In the genomic region with DNA sequence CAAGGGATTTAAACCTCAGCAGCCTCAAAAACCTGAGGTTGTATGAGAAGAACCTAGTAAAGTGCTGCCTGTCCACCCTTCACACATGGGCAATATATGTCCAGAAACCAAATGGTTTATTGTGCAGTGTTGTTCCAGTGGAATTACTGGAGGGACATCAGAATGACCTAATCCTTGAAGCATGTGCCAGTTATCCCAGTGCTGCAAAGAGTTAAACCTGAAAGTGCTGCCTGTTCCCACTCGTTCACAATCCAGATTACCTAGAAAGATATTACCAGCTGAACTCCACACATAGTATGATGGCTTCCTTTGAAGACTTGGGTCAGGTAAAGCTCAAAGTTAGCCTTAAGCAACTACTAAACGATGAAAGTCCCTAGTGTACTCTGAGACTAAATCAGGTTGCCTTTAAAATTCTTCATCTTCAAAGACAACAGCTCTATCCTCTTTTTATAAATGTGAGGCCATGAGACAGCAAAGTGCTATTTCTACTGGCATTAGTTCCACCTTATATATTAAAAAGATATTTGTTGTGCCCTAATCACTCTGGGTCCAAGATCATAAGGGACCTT, we compare ENCODE assay signal across 12 cellular contexts.
A peak's percentile ranks its signal among the peaks of the same experiment; 100 is the strongest.
DNase-seq lines count a peak whose midpoint lies in the region; ATAC-seq, FAIRE-seq and TF ChIP-seq lines count a peak whose summit lies in the region.
"Had no signal": no experiment of that assay in that cellular context is flagged by ENCODE, and none has a peak within 500 bp of the region (broad histone marks: within the 10 kb centered on the region; RNA-seq: fewer than 3 reads in every experiment).

No MANE protein-coding gene starts in this region.

- no peak for DNase-seq in CD4-positive, alpha-beta T cell
- peak; percentile 46 for DNase-seq in HCEC 1CT
- peak; percentile 54 for DNase-seq in mesenchymal stem cell
- no peak for DNase-seq in activated T-helper 1 cell treated with anti-CD3 and anti-CD28 coated beads, Interleukin-12 subunit alpha, Interleukin-12 subunit beta, Interleukin-2, Interleukin-4 antibody, amounts not matched to agents 30 ng/mL and 10 ng/mL and 1 ng/mL, durations not matched to agents 14 hours and 24 hours and 36 hours (ENCODE audit: low spot score)
- DNase-seq in upper lobe of left lung, result no peak
- no peak for DNase-seq in T-helper 9 cell
- DNase-seq: effector memory CD4-positive, alpha-beta T cell; NCI-H1694 had no signal

- H2BK5ac ChIP-seq in mesenchymal stem cell (ENCODE audit: low read depth, low read length, poor library complexity, severe bottlenecking), result no peak overlapping the region

- WGBS in mesenchymal stem cell, result 10% methylated on average over 2 of the region's 2 CpGs
- WGBS in upper lobe of left lung, 2 donors, result 43 to 56% methylated on average over 2 of the region's 2 CpGs

- TF ChIP-seq EP300 in upper lobe of left lung (IDR thresholded peaks at IDR 0.05), result no peak

- peaks cover 26% of the 10 kb centered on the region for H3K36me3 Mint-ChIP-seq in CD4-positive, alpha-beta T cell (ENCODE audit: low read depth)
- peaks cover 12% of the 10 kb centered on the region for H3K36me3 Mint-ChIP-seq in activated T-helper 1 cell treated with anti-CD3 and anti-CD28 coated beads, Interleukin-12 subunit alpha, Interleukin-12 subunit beta, Interleukin-2, Interleukin-4 antibody, amounts not matched to agents 30 ng/mL and 10 ng/mL and 1 ng/mL, durations not matched to agents 14 hours and 24 hours and 36 hours (ENCODE audit: low read depth)

- no peak for TF ChIP-seq CTCF in CD4-positive, alpha-beta T cell (IDR thresholded peaks at IDR 0.05)
- no peak for TF ChIP-seq CTCF in upper lobe of left lung (IDR thresholded peaks at IDR 0.05)

- intact Hi-C loops in CD4-positive, alpha-beta T cell (cut with DNase I, micrococcal nuclease), result no loop called here
- intact Hi-C loops in activated T-helper 1 cell treated with anti-CD3 and anti-CD28 coated beads, Interleukin-12 subunit alpha, Interleukin-12 subunit beta, Interleukin-2, Interleukin-4 antibody, amounts not matched to agents 30 ng/mL and 10 ng/mL and 1 ng/mL, durations not matched to agents 14 hours and 24 hours and 36 hours (cut with micrococcal nuclease), result no loop called here

- no peaks in the 10 kb centered on the region for H3K9me3 ChIP-seq in CD4-positive, alpha-beta T cell (ENCODE audit: control insufficient read depth, low read length)
- H3K9me3 ChIP-seq in mesenchymal stem cell (ENCODE audit: control insufficient read depth, low read length) (no peaks in the 10 kb centered on the region), upper lobe of left lung (no peaks in the 10 kb centered on the region)
- H3K9me3 ChIP-seq: prostate gland had no signal

- FAIRE-seq in TTC549 (lab: Jason Lieb, UNC), result peak; percentile 28

- no peak overlapping the region for H3K4me2 ChIP-seq in mesenchymal stem cell (ENCODE audit: low read length, poor library complexity, severe bottlenecking)

- H2AK5ac ChIP-seq in mesenchymal stem cell (ENCODE audit: low read length, severe bottlenecking), result no peak overlapping the region

- H2BK12ac ChIP-seq in mesenchymal stem cell (ENCODE audit: low read length in 2 of 2), result peak overlapping the region; percentile 15 to 75

- peaks cover 5% of the 10 kb centered on the region for H3K4me1 ChIP-seq in mesenchymal stem cell (ENCODE audit: control insufficient read depth, insufficient read depth, low read depth, low read length)
- peaks cover 10 to 28% (median 16%) of the 10 kb centered on the region in 4 donors for H3K4me1 ChIP-seq in upper lobe of left lung
- H3K4me1 ChIP-seq: prostate gland had no signal

- no peak overlapping the region for H2BK15ac ChIP-seq in mesenchymal stem cell (ENCODE audit: low read depth, poor library complexity, severe bottlenecking)

- H3K4ac ChIP-seq in mesenchymal stem cell (ENCODE audit: low read depth in 1 of 2, low read length in 2 of 2), result peak overlapping the region in 1 of 2 experiments; percentile 64

- no peak overlapping the region for H3K4me3 ChIP-seq in mesenchymal stem cell (ENCODE audit: insufficient read depth in 1 of 2, low read depth in 1 of 2, low read length in 2 of 2)
- no peak overlapping the region for H3K4me3 ChIP-seq in upper lobe of left lung
- H3K4me3 ChIP-seq: prostate gland had no signal

- H3K27ac Mint-ChIP-seq in CD4-positive, alpha-beta T cell, result peak overlapping the region; percentile 18
- H3K27ac Mint-ChIP-seq in activated T-helper 1 cell treated with anti-CD3 and anti-CD28 coated beads, Interleukin-12 subunit alpha, Interleukin-12 subunit beta, Interleukin-2, Interleukin-4 antibody, amounts not matched to agents 30 ng/mL and 10 ng/mL and 1 ng/mL, durations not matched to agents 14 hours and 24 hours and 36 hours, result no peak overlapping the region
- H3K27ac Mint-ChIP-seq: T-helper 1 cell treated with Interleukin-12 subunit alpha and Interleukin-12 subunit beta and Interleukin-4 antibody, amounts not matched to agents 30 μg/mL and 1 μg/mL, for 36 hours had no signal

- CTCF ChIA-PET in CD4-positive, alpha-beta T cell (lab: Charles Lee), result no interaction called here

- TF ChIP-seq POLR2A in upper lobe of left lung (IDR thresholded peaks at IDR 0.05), result no peak

- H4K91ac ChIP-seq in mesenchymal stem cell (ENCODE audit: low read length), result peak overlapping the region; percentile 27

- H2BK120ac ChIP-seq in mesenchymal stem cell (ENCODE audit: low read depth, low read length), result no peak overlapping the region

- peaks cover 91% of the 10 kb centered on the region for H3K4me1 Mint-ChIP-seq in CD4-positive, alpha-beta T cell (ENCODE audit: low read depth)
- peaks cover 67% of the 10 kb centered on the region for H3K4me1 Mint-ChIP-seq in activated T-helper 1 cell treated with anti-CD3 and anti-CD28 coated beads, Interleukin-12 subunit alpha, Interleukin-12 subunit beta, Interleukin-2, Interleukin-4 antibody, amounts not matched to agents 30 ng/mL and 10 ng/mL and 1 ng/mL, durations not matched to agents 14 hours and 24 hours and 36 hours (ENCODE audit: low read depth)

- H3K23ac ChIP-seq in mesenchymal stem cell (ENCODE audit: low read length in 2 of 2), result no peak overlapping the region

- H3K9me3 Mint-ChIP-seq in CD4-positive, alpha-beta T cell, result no peaks in the 10 kb centered on the region
- H3K9me3 Mint-ChIP-seq in activated T-helper 1 cell treated with anti-CD3 and anti-CD28 coated beads, Interleukin-12 subunit alpha, Interleukin-12 subunit beta, Interleukin-2, Interleukin-4 antibody, amounts not matched to agents 30 ng/mL and 10 ng/mL and 1 ng/mL, durations not matched to agents 14 hours and 24 hours and 36 hours, result no peaks in the 10 kb centered on the region
- H3K9me3 Mint-ChIP-seq: T-helper 1 cell treated with Interleukin-12 subunit alpha and Interleukin-12 subunit beta and Interleukin-4 antibody, amounts not matched to agents 30 μg/mL and 1 μg/mL, for 36 hours had no signal

- H2AFZ ChIP-seq in mesenchymal stem cell (ENCODE audit: low read depth, low read length), result no peak overlapping the region

- no peak overlapping the region for H3K4me3 Mint-ChIP-seq in CD4-positive, alpha-beta T cell
- no peak overlapping the region for H3K4me3 Mint-ChIP-seq in activated T-helper 1 cell treated with anti-CD3 and anti-CD28 coated beads, Interleukin-12 subunit alpha, Interleukin-12 subunit beta, Interleukin-2, Interleukin-4 antibody, amounts not matched to agents 30 ng/mL and 10 ng/mL and 1 ng/mL, durations not matched to agents 14 hours and 24 hours and 36 hours
- H3K4me3 Mint-ChIP-seq: T-helper 1 cell treated with Interleukin-12 subunit alpha and Interleukin-12 subunit beta and Interleukin-4 antibody, amounts not matched to agents 30 μg/mL and 1 μg/mL, for 36 hours had no signal

- POLR2A ChIA-PET in CD4-positive, alpha-beta T cell (lab: Charles Lee), result interaction anchor here (1.0 kb wide), 1 partner anchor 12 kb away, joined by 3 read pairs; no protein-coding TSS in a partner anchor

- peak overlapping the region; percentile 64 for H3K9ac ChIP-seq in mesenchymal stem cell (ENCODE audit: low read length)

- H3K27ac ChIP-seq in CD4-positive, alpha-beta T cell (ENCODE audit: low read depth, low read length), result no peak overlapping the region
- H3K27ac ChIP-seq in mesenchymal stem cell (ENCODE audit: low read length, poor library complexity, severe bottlenecking), result peak overlapping the region; percentile 48
- H3K27ac ChIP-seq in upper lobe of left lung, result no peak overlapping the region
- H3K27ac ChIP-seq: prostate gland had no signal

- no peaks in the 10 kb centered on the region for H3K27me3 Mint-ChIP-seq in CD4-positive, alpha-beta T cell
- H3K27me3 Mint-ChIP-seq in activated T-helper 1 cell treated with anti-CD3 and anti-CD28 coated beads, Interleukin-12 subunit alpha, Interleukin-12 subunit beta, Interleukin-2, Interleukin-4 antibody, amounts not matched to agents 30 ng/mL and 10 ng/mL and 1 ng/mL, durations not matched to agents 14 hours and 24 hours and 36 hours (ENCODE audit: insufficient read depth), result no peaks in the 10 kb centered on the region

- H3K14ac ChIP-seq in mesenchymal stem cell (ENCODE audit: low read length in 2 of 2), result no peak overlapping the region

- no peaks in the 10 kb centered on the region for H3K79me1 ChIP-seq in mesenchymal stem cell (replicated peaks; ENCODE audit: low read length, poor library complexity, severe bottlenecking)

- H4K8ac ChIP-seq in mesenchymal stem cell (ENCODE audit: low read length), result peak overlapping the region; percentile 69

- ATAC-seq in CD4-positive, alpha-beta T cell (ENCODE audit: poor library complexity), result no peak
- ATAC-seq in HG03520 (IDR thresholded peaks at IDR 0.05; ENCODE audit: unreplicated experiment), result no peak
- no peak for ATAC-seq in upper lobe of left lung (ENCODE audit: low FRiP score in 2 of 2)

- H3K27me3 ChIP-seq in CD4-positive, alpha-beta T cell (ENCODE audit: control insufficient read depth, insufficient read depth, low read length), result no peaks in the 10 kb centered on the region
- H3K27me3 ChIP-seq in mesenchymal stem cell (ENCODE audit: control insufficient read depth in 1 of 2, insufficient read depth in 1 of 2, low read length in 2 of 2) (no peaks in the 10 kb centered on the region), upper lobe of left lung (no peaks in the 10 kb centered on the region)

- peak overlapping the region in 1 of 2 experiments; percentile 86 for H3K18ac ChIP-seq in mesenchymal stem cell (ENCODE audit: low read depth in 1 of 2, low read length in 2 of 2)

- H3K36me3 ChIP-seq in mesenchymal stem cell (ENCODE audit: control insufficient read depth in 1 of 2, insufficient read depth in 2 of 2, low read depth in 1 of 2, low read length in 2 of 2) (no peaks in the 10 kb centered on the region), upper lobe of left lung (no peaks in the 10 kb centered on the region)
- H3K36me3 ChIP-seq: prostate gland had no signal

Comparison
In these comparisons a context has a peak if more than half of its experiments do, and no peak if none do; other contexts are left out.
1. DNase-seq: peak in HCEC 1CT (single experiment) and mesenchymal stem cell (single experiment); none in CD4-positive, alpha-beta T cell (0 of 10), activated T-helper 1 cell treated with anti-CD3 and anti-CD28 coated beads, Interleukin-12 subunit alpha, Interleukin-12 subunit beta, Interleukin-2, Interleukin-4 antibody, amounts not matched to agents 30 ng/mL and 10 ng/mL and 1 ng/mL, durations not matched to agents 14 hours and 24 hours and 36 hours (single experiment), upper lobe of left lung (0 of 2) and T-helper 9 cell (single experiment).